Comparison of ENCODE assay signal across 19 cellular contexts in the genomic region with DNA sequence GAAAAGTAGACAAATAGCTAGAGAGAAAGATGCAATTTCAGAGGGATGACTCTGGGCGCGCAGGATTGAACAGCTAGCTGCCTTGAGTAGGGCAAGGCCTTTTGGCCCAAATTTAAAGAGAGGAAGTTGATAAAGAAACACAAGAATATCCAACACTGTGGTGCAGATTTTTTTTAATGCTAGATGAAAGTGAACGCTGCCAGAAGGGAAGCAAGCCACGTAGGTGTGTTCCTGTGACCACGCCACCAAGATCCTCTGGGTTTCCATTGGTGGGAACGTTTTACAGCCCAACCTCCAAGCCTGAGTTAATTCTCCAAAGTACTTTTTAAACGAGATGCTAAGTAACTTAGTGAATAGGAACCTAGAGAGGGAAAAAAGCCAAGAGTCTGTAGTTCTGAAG. TPM values are rescaled to one million over a fixed set of nuclear protein-coding genes. Genes with fewer than 3 reads are reported as not detected.
DNase-seq lines count a peak whose midpoint lies in the region; ATAC-seq and TF ChIP-seq lines count a peak whose summit lies in the region.
"Had no signal": no experiment of that assay in that cellular context is flagged by ENCODE, and none has a peak within 500 bp of the region (broad histone marks: within the 10 kb centered on the region; RNA-seq: fewer than 3 reads in every experiment).

No MANE protein-coding gene starts in this region.

- H3K9me3 ChIP-seq in heart left ventricle: no peaks in the 10 kb centered on the region
- no peaks in the 10 kb centered on the region for H3K9me3 ChIP-seq in lower lobe of right lung
- no peaks in the 10 kb centered on the region for H3K9me3 ChIP-seq in uterus
- H3K9me3 ChIP-seq: colonic mucosa, right lobe of liver, stomach had no signal

- H3K27me3 ChIP-seq in heart left ventricle: no peaks in the 10 kb centered on the region
- H3K27me3 ChIP-seq in lower lobe of right lung (ENCODE audit: low read depth): no peaks in the 10 kb centered on the region
- no peaks in the 10 kb centered on the region for H3K27me3 ChIP-seq in uterus
- H3K27me3 ChIP-seq: colonic mucosa, right lobe of liver, stomach had no signal

- peaks cover 65 to 79% (median 67%) of the 10 kb centered on the region in 3 donors for H3K4me1 Mint-ChIP-seq in IgD-negative memory B cell

- peaks cover 18% of the 10 kb centered on the region for H3K36me3 Mint-ChIP-seq in IgD-negative memory B cell

- H3K27me3 Mint-ChIP-seq in IgD-negative memory B cell: no peaks in the 10 kb centered on the region

- peak overlapping the region in 2 of 3 donors; percentile 75 to 86 for H3K27ac Mint-ChIP-seq in IgD-negative memory B cell

- H3K27ac ChIP-seq in heart left ventricle (peak overlapping the region in 10 of 12 donors; percentile 40 to 87 (median 80)), lower lobe of right lung (peak overlapping the region; percentile 31), uterus (peak overlapping the region; percentile 28 to 54)
- H3K27ac ChIP-seq: colonic mucosa, epithelial cell of prostate, KMS-11, right lobe of liver, stomach had no signal

- intact Hi-C loops in heart left ventricle (cut with DNase I): loop anchor here in 3 of 10 donors (2.0 to 10.0 kb wide), 4 partner anchors 39 to 61 kb away; no protein-coding TSS in a partner anchor
- intact Hi-C loops in cardiac septum (cut with DNase I): loop anchor here (2.0 to 5.0 kb wide), 2 partner anchors 39 to 58 kb away; no protein-coding TSS in a partner anchor
- intact Hi-C loops in lower lobe of right lung (cut with DNase I): no loop called here
- intact Hi-C loops in uterus (cut with DNase I; ENCODE audit: low total_unique reads): no loop called here

- H3K4me1 ChIP-seq in heart left ventricle: peaks cover 0 to 76% (median 58%) of the 10 kb centered on the region in 12 donors
- peaks cover 46% of the 10 kb centered on the region for H3K4me1 ChIP-seq in lower lobe of right lung
- H3K4me1 ChIP-seq in uterus: no peaks in the 10 kb centered on the region
- H3K4me1 ChIP-seq: colonic mucosa, right lobe of liver had no signal

- WGBS in heart left ventricle, 4 donors: 35 to 53% (median 40%) methylated on average over 7 of the region's 7 CpGs

- no peaks in the 10 kb centered on the region for H3K9me3 Mint-ChIP-seq in IgD-negative memory B cell

- ATAC-seq in heart left ventricle (peak in 3 of 4 donors; percentile 5 to 59 (median 14)), lower lobe of right lung (no peak), GM18873 (IDR thresholded peaks at IDR 0.05; ENCODE audit: low FRiP score, unreplicated experiment) (no peak)

- H3K4me3 ChIP-seq in heart left ventricle: peak overlapping the region in 2 of 12 donors; percentile 9 to 23
- no peak overlapping the region for H3K4me3 ChIP-seq in lower lobe of right lung
- H3K4me3 ChIP-seq in uterus: no peak overlapping the region
- H3K4me3 ChIP-seq: colonic mucosa, right lobe of liver, stomach had no signal

- TF ChIP-seq CTCF in heart left ventricle (IDR thresholded peaks at IDR 0.05) (no peak), lower lobe of right lung (IDR thresholded peaks at IDR 0.05) (no peak), uterus (IDR thresholded peaks at IDR 0.05) (no peak)

- H3K4me3 Mint-ChIP-seq in IgD-negative memory B cell: peak overlapping the region in 3 of 4 donors; percentile 6 to 52 (median 45)

- TF ChIP-seq POLR2A in heart left ventricle (IDR thresholded peaks at IDR 0.05): no peak
- no peak for TF ChIP-seq POLR2A in uterus (IDR thresholded peaks at IDR 0.05)

- H3K36me3 ChIP-seq in heart left ventricle (no peaks in the 10 kb centered on the region), lower lobe of right lung (no peaks in the 10 kb centered on the region), uterus (no peaks in the 10 kb centered on the region)
- H3K36me3 ChIP-seq: colonic mucosa, right lobe of liver, stomach had no signal

- peak in 2 of 5 donors; percentile 54 to 57 for DNase-seq in heart left ventricle
- no peak for DNase-seq in cardiac septum (ENCODE audit: low spot score)
- no peak for DNase-seq in lower lobe of right lung
- DNase-seq in uterus: no peak
- DNase-seq in GM03348 (ENCODE audit: low spot score): no peak
- DNase-seq: activated CD4-positive, CD25-positive, alpha-beta regulatory T cell treated with anti-CD3 and anti-CD28 coated beads, Interleukin-2, amount 50 U/mL, for 72 hours; activated CD8-positive, alpha-beta memory T cell treated with anti-CD3 and anti-CD28 coated beads, Interleukin-2, amount 50 U/mL, for 4 hours; activated gamma-delta T cell; colonic mucosa; foreskin melanocyte; NCI-H1092; NCI-H2107; NCI-H526 treated with DMSO at 0.1 percent for 48 hours; right lobe of liver; stomach had no signal

RNA-seq across cellular contexts. Expression of a gene that starts 8.0 kb away (rescaled TPM):
- total RNA-seq in heart left ventricle (10 to 100 TPM in 1 of 9 donors, 1 to 10 TPM in 3, under 1 TPM in 5; 0.34 to 13.4 (median 0.75) TPM), cardiac septum (1.9 TPM), lower lobe of right lung (20.2 TPM), uterus (1 to 10 TPM in 1 of 4 donors, under 1 TPM in 1, not detected in 2; 0.73 to 4.4 TPM)
- polyA plus RNA-seq in heart left ventricle (under 1 TPM; 0.23 to 1.00 TPM), IgD-negative memory B cell (394 TPM)

Comparison
In these comparisons a context has a peak if more than half of its experiments do, and no peak if none do; other contexts are left out.
1. ATAC-seq: peak in heart left ventricle (3 of 4); none in lower lobe of right lung (0 of 2) and GM18873 (single experiment).
2. Peak in every context shown above with its lines, with median percentiles within 50 percentile points of each other: H3K27ac ChIP-seq.